ENCODE assay signal across 1 cellular context in the genomic region with DNA sequence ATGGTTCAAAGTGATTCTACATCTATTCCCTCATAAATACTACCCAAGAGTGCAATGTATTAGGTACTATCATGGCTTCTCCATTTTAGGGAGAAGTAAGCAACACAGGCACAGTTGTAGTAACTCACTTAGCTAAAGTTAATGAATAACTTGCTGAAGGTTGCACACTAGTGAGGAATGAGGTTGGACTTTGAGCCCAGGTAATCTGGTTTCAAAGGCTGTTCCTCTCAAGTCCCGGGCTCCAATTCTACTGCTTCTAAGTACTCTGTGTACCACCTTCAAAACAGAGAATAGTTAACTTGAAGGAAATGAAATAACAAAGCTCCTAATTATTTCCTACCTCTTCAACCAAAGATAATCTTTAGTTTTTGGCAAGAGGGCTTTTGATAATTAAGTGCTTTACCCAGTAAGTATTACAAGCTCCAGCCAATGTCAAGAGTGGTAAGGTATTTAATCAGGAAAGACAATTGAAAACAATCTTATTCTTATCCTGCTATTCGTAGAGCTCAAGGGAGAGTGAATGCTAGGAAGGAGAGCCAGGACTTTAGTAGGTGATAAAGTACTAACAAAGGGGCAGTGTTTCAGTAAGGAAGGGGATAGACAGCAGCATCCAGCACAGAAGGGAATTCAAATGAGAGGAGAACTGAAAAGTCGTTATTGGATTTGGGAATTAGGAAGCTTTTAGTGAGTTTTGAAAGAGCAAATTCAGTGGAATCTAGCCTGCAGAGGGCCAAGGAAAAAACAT.
TF ChIP-seq lines count a peak whose summit lies in the region.

No MANE protein-coding gene starts in this region.

TF ChIP-seq in HepG2, 621 proteins besides CTCF, POLR2A, EP300 and RAD21 (continued from another document):
- TF ChIP-seq, protein P1, sequence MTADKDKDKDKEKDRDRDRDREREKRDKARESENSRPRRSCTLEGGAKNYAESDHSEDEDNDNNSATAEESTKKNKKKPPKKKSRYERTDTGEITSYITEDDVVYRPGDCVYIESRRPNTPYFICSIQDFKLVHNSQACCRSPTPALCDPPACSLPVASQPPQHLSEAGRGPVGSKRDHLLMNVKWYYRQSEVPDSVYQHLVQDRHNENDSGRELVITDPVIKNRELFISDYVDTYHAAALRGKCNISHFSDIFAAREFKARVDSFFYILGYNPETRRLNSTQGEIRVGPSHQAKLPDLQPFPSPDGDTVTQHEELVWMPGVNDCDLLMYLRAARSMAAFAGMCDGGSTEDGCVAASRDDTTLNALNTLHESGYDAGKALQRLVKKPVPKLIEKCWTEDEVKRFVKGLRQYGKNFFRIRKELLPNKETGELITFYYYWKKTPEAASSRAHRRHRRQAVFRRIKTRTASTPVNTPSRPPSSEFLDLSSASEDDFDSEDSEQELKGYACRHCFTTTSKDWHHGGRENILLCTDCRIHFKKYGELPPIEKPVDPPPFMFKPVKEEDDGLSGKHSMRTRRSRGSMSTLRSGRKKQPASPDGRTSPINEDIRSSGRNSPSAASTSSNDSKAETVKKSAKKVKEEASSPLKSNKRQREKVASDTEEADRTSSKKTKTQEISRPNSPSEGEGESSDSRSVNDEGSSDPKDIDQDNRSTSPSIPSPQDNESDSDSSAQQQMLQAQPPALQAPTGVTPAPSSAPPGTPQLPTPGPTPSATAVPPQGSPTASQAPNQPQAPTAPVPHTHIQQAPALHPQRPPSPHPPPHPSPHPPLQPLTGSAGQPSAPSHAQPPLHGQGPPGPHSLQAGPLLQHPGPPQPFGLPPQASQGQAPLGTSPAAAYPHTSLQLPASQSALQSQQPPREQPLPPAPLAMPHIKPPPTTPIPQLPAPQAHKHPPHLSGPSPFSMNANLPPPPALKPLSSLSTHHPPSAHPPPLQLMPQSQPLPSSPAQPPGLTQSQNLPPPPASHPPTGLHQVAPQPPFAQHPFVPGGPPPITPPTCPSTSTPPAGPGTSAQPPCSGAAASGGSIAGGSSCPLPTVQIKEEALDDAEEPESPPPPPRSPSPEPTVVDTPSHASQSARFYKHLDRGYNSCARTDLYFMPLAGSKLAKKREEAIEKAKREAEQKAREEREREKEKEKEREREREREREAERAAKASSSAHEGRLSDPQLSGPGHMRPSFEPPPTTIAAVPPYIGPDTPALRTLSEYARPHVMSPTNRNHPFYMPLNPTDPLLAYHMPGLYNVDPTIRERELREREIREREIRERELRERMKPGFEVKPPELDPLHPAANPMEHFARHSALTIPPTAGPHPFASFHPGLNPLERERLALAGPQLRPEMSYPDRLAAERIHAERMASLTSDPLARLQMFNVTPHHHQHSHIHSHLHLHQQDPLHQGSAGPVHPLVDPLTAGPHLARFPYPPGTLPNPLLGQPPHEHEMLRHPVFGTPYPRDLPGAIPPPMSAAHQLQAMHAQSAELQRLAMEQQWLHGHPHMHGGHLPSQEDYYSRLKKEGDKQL (CRISPR knock-in tag; IDR thresholded peaks at IDR 0.05; ENCODE audit: low read depth): no peak
- TF ChIP-seq ZNF20 (CRISPR knock-in tag; IDR thresholded peaks at IDR 0.05): no peak
- TF ChIP-seq MED13 (CRISPR knock-in tag; IDR thresholded peaks at IDR 0.05): no peak
- no peak for TF ChIP-seq ZNF749 (CRISPR knock-in tag; IDR thresholded peaks at IDR 0.05; ENCODE audit: borderline replicate concordance)
- no peak for TF ChIP-seq ZNF343 (CRISPR knock-in tag; IDR thresholded peaks at IDR 0.05)
- TF ChIP-seq STAG1 (CRISPR knock-in tag; IDR thresholded peaks at IDR 0.05): no peak
- TF ChIP-seq KLF15 (CRISPR knock-in tag; IDR thresholded peaks at IDR 0.05; ENCODE audit: borderline replicate concordance): no peak
- TF ChIP-seq SOX6 (IDR thresholded peaks at IDR 0.05): no peak
- TF ChIP-seq SOX6 (CRISPR knock-in tag; IDR thresholded peaks at IDR 0.05): peak; percentile 78
- TF ChIP-seq, protein P2, sequence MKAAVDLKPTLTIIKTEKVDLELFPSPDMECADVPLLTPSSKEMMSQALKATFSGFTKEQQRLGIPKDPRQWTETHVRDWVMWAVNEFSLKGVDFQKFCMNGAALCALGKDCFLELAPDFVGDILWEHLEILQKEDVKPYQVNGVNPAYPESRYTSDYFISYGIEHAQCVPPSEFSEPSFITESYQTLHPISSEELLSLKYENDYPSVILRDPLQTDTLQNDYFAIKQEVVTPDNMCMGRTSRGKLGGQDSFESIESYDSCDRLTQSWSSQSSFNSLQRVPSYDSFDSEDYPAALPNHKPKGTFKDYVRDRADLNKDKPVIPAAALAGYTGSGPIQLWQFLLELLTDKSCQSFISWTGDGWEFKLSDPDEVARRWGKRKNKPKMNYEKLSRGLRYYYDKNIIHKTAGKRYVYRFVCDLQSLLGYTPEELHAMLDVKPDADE (CRISPR knock-in tag; IDR thresholded peaks at IDR 0.05): no peak
- no peak for TF ChIP-seq JARID2 (CRISPR knock-in tag; IDR thresholded peaks at IDR 0.05; ENCODE audit: insufficient replicate concordance)
- TF ChIP-seq ZBTB1 (CRISPR knock-in tag; IDR thresholded peaks at IDR 0.05; ENCODE audit: borderline replicate concordance): no peak
- peak; percentile 46; the same call in 1 of the 2 replicates for TF ChIP-seq MED1 (CRISPR knock-in tag; IDR thresholded peaks at IDR 0.05)
- TF ChIP-seq ZC3H4 (CRISPR knock-in tag; IDR thresholded peaks at IDR 0.05; ENCODE audit: borderline replicate concordance): no peak
- TF ChIP-seq, protein P3, sequence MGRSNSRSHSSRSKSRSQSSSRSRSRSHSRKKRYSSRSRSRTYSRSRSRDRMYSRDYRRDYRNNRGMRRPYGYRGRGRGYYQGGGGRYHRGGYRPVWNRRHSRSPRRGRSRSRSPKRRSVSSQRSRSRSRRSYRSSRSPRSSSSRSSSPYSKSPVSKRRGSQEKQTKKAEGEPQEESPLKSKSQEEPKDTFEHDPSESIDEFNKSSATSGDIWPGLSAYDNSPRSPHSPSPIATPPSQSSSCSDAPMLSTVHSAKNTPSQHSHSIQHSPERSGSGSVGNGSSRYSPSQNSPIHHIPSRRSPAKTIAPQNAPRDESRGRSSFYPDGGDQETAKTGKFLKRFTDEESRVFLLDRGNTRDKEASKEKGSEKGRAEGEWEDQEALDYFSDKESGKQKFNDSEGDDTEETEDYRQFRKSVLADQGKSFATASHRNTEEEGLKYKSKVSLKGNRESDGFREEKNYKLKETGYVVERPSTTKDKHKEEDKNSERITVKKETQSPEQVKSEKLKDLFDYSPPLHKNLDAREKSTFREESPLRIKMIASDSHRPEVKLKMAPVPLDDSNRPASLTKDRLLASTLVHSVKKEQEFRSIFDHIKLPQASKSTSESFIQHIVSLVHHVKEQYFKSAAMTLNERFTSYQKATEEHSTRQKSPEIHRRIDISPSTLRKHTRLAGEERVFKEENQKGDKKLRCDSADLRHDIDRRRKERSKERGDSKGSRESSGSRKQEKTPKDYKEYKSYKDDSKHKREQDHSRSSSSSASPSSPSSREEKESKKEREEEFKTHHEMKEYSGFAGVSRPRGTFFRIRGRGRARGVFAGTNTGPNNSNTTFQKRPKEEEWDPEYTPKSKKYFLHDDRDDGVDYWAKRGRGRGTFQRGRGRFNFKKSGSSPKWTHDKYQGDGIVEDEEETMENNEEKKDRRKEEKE (IDR thresholded peaks at IDR 0.05): no peak
- TF ChIP-seq POGK (CRISPR knock-in tag; conservative IDR thresholded peaks at IDR 0.05): no peak
- no peak for TF ChIP-seq ZNF788 (CRISPR knock-in tag; IDR thresholded peaks at IDR 0.05; ENCODE audit: borderline replicate concordance)
- TF ChIP-seq ADNP (CRISPR knock-in tag; IDR thresholded peaks at IDR 0.05): no peak
- no peak for TF ChIP-seq FOXC1 (CRISPR knock-in tag; IDR thresholded peaks at IDR 0.05; ENCODE audit: borderline replicate concordance)
- TF ChIP-seq NBN (conservative IDR thresholded peaks at IDR 0.05): no peak
- TF ChIP-seq TRIM24 (CRISPR knock-in tag; IDR thresholded peaks at IDR 0.05): no peak
- TF ChIP-seq FOXO1 (CRISPR knock-in tag; IDR thresholded peaks at IDR 0.05): no peak; the same call in 1 of the 2 replicates
- TF ChIP-seq NCOA5 (CRISPR knock-in tag; IDR thresholded peaks at IDR 0.05): no peak
- TF ChIP-seq CHD4 (IDR thresholded peaks at IDR 0.05; ENCODE audit: borderline replicate concordance, low read length): peak; percentile 62; the same call in 1 of the 2 replicates
- no peak for TF ChIP-seq ZNF337 (CRISPR knock-in tag; IDR thresholded peaks at IDR 0.05; ENCODE audit: borderline replicate concordance, low read depth)
- TF ChIP-seq SMC3 (IDR thresholded peaks at IDR 0.05; ENCODE audit: low read length): no peak
TF ChIP-seq in HepG2: peak in this region for 68.
